1 cellular context compared by ENCODE assay signal in genomic region chr12:67994046-67994445, GRCh38.
TF ChIP-seq lines count a peak whose summit lies in the region.

No MANE protein-coding gene starts in this region.

TF ChIP-seq in HCT116, 20 proteins besides CTCF, POLR2A, EP300 and RAD21 (continued from another document):
- TF ChIP-seq REST (IDR thresholded peaks at IDR 0.05; ENCODE audit: low read depth), result no peak
- TF ChIP-seq, protein P1, sequence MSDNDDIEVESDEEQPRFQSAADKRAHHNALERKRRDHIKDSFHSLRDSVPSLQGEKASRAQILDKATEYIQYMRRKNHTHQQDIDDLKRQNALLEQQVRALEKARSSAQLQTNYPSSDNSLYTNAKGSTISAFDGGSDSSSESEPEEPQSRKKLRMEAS (IDR thresholded peaks at IDR 0.05), result no peak
